ENCODE assay signal across 8 cellular contexts in the genomic region with DNA sequence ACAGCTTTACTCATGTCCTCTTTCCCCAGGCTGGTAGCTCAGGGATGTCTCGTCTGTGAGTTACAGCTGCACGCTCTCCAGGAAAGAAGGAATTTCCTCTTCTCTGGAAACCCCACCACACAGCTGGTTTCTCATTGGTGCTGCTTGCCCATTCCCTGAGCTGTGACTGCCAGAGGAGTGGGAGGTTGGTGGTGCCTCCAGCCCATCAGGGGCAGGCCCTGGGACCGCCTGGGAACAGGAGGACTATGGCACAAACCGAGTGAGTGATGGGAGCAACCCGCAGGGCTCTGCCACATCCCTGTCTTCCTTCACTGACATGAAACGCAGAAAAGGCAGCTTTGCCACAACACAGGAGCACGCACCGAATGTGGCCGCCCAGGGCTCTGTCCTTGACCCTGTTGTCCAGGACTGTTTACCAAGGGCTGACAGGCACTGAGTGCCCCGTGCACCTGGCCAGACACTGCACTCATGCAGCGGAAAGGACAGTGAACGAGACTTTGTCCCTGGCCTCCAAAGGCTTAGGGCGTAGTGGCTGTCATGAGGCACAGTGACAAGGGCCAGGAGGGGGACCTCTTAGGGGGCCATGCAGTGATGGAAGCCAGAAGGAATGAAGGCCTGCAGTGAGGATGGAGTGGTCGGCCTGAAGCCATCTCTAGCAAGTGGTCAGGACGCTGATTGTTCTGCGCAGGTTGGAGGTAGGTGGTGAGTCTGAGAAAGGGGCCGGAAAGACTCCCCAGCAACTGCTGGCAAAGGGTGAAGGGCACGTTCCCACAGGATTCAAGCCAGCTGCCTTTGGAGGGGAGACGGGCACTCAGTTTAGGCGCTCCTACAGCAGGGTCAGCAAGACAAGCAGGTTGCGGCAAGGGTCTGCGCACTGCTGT. TPM values are rescaled to one million over a fixed set of nuclear protein-coding genes. Genes with fewer than 3 reads are reported as not detected.
A peak's percentile ranks its signal among the peaks of the same experiment; 100 is the strongest.
DNase-seq lines count a peak whose midpoint lies in the region; ATAC-seq and TF ChIP-seq lines count a peak whose summit lies in the region.

No MANE protein-coding gene starts in this region.

- no peak for ATAC-seq in activated naive CD8-positive, alpha-beta T cell treated with anti-CD3 and anti-CD28 coated beads, Interleukin-2, amount 50 U/mL, for 24 hours
- ATAC-seq in upper lobe of right lung: no peak

- H3K9ac ChIP-seq in liver (ENCODE audit: low read depth in 1 of 2, low read length in 2 of 2): peak overlapping the region; percentile 75 to 82

- peaks cover 60% of the 10 kb centered on the region for H3K4me1 Mint-ChIP-seq in activated naive CD8-positive, alpha-beta T cell treated with anti-CD3 and anti-CD28 coated beads, Interleukin-2, amount 50 U/mL, for 24 hours

- peaks cover 7% of the 10 kb centered on the region for H3K4me1 ChIP-seq in cardiac muscle cell (ENCODE audit: low read depth)
- peaks cover 0 to 40% of the 10 kb centered on the region in 2 donors for H3K4me1 ChIP-seq in right atrium auricular region
- peaks cover 4 to 64% (median 54%) of the 10 kb centered on the region in 4 donors for H3K4me1 ChIP-seq in liver (ENCODE audit: control insufficient read depth in 4 of 4, insufficient read depth in 4 of 4, low read length in 3 of 4)
- H3K4me1 ChIP-seq in upper lobe of right lung: peaks cover 25% of the 10 kb centered on the region

- DNase-seq in cardiac muscle cell (ENCODE audit: low read depth in 1 of 2, low spot score in 1 of 2) (no peak), right atrium auricular region (ENCODE audit: low spot score) (no peak), upper lobe of right lung (no peak), GM20000 (ENCODE audit: low spot score) (no peak), NCI-H2196 treated with DMSO at 0.1 percent for 48 hours (lab: John Stamatoyannopoulos, UW; ENCODE audit: unreplicated experiment) (no peak), NCI-H1436 treated with DMSO at 0.1 percent for 48 hours (lab: John Stamatoyannopoulos, UW) (no peak)
- DNase-seq in activated naive CD8-positive, alpha-beta T cell treated with anti-CD3 and anti-CD28 coated beads, Interleukin-2, amount 50 U/mL, for 24 hours: no peak

- peaks cover 68% of the 10 kb centered on the region for H3K36me3 Mint-ChIP-seq in activated naive CD8-positive, alpha-beta T cell treated with anti-CD3 and anti-CD28 coated beads, Interleukin-2, amount 50 U/mL, for 24 hours (ENCODE audit: low read depth)

- H3K9me3 ChIP-seq in cardiac muscle cell (ENCODE audit: low read depth): no peaks in the 10 kb centered on the region
- no peaks in the 10 kb centered on the region for H3K9me3 ChIP-seq in right atrium auricular region
- no peaks in the 10 kb centered on the region for H3K9me3 ChIP-seq in liver (ENCODE audit: control insufficient read depth in 4 of 4, low read length in 3 of 4)
- H3K9me3 ChIP-seq in upper lobe of right lung: no peaks in the 10 kb centered on the region

- H3K27ac ChIP-seq in cardiac muscle cell (peak overlapping the region; percentile 66), right atrium auricular region (no peak overlapping the region), liver (ENCODE audit: low read depth in 1 of 2, low read length in 2 of 2) (peak overlapping the region; percentile 75 to 83), upper lobe of right lung (peak overlapping the region; percentile 94)

- H3K4me3 ChIP-seq in cardiac muscle cell (peak overlapping the region; percentile 91), right atrium auricular region (peak overlapping the region in 1 of 2 donors; percentile 99), liver (ENCODE audit: low read depth in 1 of 3, low read length in 3 of 3) (peak overlapping the region; percentile 92 to 99 (median 93)), upper lobe of right lung (peak overlapping the region; percentile 99)

- WGBS in liver: 42% methylated on average over 22 of the region's 22 CpGs

- no peaks in the 10 kb centered on the region for H3K27me3 ChIP-seq in cardiac muscle cell
- no peaks in the 10 kb centered on the region for H3K27me3 ChIP-seq in right atrium auricular region
- H3K27me3 ChIP-seq in liver (ENCODE audit: control insufficient read depth in 4 of 4, insufficient read depth in 4 of 4, low read length in 3 of 4): no peaks in the 10 kb centered on the region
- H3K27me3 ChIP-seq in upper lobe of right lung: no peaks in the 10 kb centered on the region

- peaks cover 40% of the 10 kb centered on the region for H3K36me3 ChIP-seq in cardiac muscle cell
- H3K36me3 ChIP-seq in right atrium auricular region: peaks cover 65% of the 10 kb centered on the region
- peaks cover 6 to 28% (median 20%) of the 10 kb centered on the region in 4 donors for H3K36me3 ChIP-seq in liver (ENCODE audit: control insufficient read depth in 4 of 4, insufficient read depth in 3 of 4, low read depth in 1 of 4, low read length in 3 of 4)
- peaks cover 68% of the 10 kb centered on the region for H3K36me3 ChIP-seq in upper lobe of right lung

- TF ChIP-seq CTCF in cardiac muscle cell (IDR thresholded peaks at IDR 0.05; ENCODE audit: low read depth, low read length): no peak
- TF ChIP-seq CTCF in right atrium auricular region (IDR thresholded peaks at IDR 0.05): no peak
- no peak for TF ChIP-seq CTCF in liver (IDR thresholded peaks at IDR 0.05; ENCODE audit: low read depth, low read length, missing input control)
- no peak for TF ChIP-seq CTCF in upper lobe of right lung (IDR thresholded peaks at IDR 0.05)
- no peak for TF ChIP-seq CTCF in GM20000 (IDR thresholded peaks at IDR 0.05; ENCODE audit: extremely low read depth, missing control alignments)

- intact Hi-C loops in upper lobe of right lung (cut with DNase I): no loop called here

- TF ChIP-seq RAD21 in liver (IDR thresholded peaks at IDR 0.05): peak; percentile 48 to 49

- H3K9me3 Mint-ChIP-seq in activated naive CD8-positive, alpha-beta T cell treated with anti-CD3 and anti-CD28 coated beads, Interleukin-2, amount 50 U/mL, for 24 hours: no peaks in the 10 kb centered on the region

- H3K27me3 Mint-ChIP-seq in activated naive CD8-positive, alpha-beta T cell treated with anti-CD3 and anti-CD28 coated beads, Interleukin-2, amount 50 U/mL, for 24 hours: no peaks in the 10 kb centered on the region

- peak overlapping the region; percentile 95 for H3K4me3 Mint-ChIP-seq in activated naive CD8-positive, alpha-beta T cell treated with anti-CD3 and anti-CD28 coated beads, Interleukin-2, amount 50 U/mL, for 24 hours

- H3K27ac Mint-ChIP-seq in activated naive CD8-positive, alpha-beta T cell treated with anti-CD3 and anti-CD28 coated beads, Interleukin-2, amount 50 U/mL, for 24 hours: peak overlapping the region; percentile 89

TF ChIP-seq in liver, 16 proteins besides CTCF, POLR2A, EP300 and RAD21 (continues in another document):
- TF ChIP-seq, protein P1, sequence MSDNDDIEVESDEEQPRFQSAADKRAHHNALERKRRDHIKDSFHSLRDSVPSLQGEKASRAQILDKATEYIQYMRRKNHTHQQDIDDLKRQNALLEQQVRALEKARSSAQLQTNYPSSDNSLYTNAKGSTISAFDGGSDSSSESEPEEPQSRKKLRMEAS (IDR thresholded peaks at IDR 0.05): peak; percentile 96
- TF ChIP-seq FOXA2 (IDR thresholded peaks at IDR 0.05) (peak; percentile 92), FOXA1 (IDR thresholded peaks at IDR 0.05) (peak; percentile 91), YY1 (IDR thresholded peaks at IDR 0.05) (peak; percentile 79), REST (IDR thresholded peaks at IDR 0.05) (peak; percentile 61)

RNA-seq across cellular contexts. Expression of gene CCNL2, which starts 1.7 kb away (rescaled TPM):
- total RNA-seq in cardiac muscle cell (183 and 230 TPM in 2 replicates), right atrium auricular region (10 to 100 TPM; 41.6 to 44.2 TPM), liver (100 to 1,000 TPM in 1 of 2 donors, 10 to 100 TPM in 1; 47.3 to 170 TPM), upper lobe of right lung (165 TPM)
- polyA plus RNA-seq in cardiac muscle cell (283 and 301 TPM in 2 replicates), liver (100 to 1,000 TPM in 1 of 2 donors, 10 to 100 TPM in 1; 46.4 to 160 TPM)

RNA-seq across cellular contexts. Expression of gene MRPL20, which starts 6.3 kb away (rescaled TPM):
- 97.6 and 168 TPM in 2 replicates for total RNA-seq in cardiac muscle cell
- polyA plus RNA-seq in cardiac muscle cell: 204 and 255 TPM in 2 replicates
- total RNA-seq in right atrium auricular region: 100 to 1,000 TPM; 160 to 218 TPM
- 10 to 100 TPM; 47.8 to 47.9 TPM for total RNA-seq in liver
- 100 to 1,000 TPM; 100 to 170 TPM for polyA plus RNA-seq in liver
- 80.7 TPM for total RNA-seq in upper lobe of right lung

RNA-seq across cellular contexts. Expression of gene ANKRD65, which starts 20.3 kb away (rescaled TPM):
- total RNA-seq in cardiac muscle cell (0.49 and 0.60 TPM in 2 replicates), right atrium auricular region (1 to 10 TPM; 2.2 to 2.4 TPM), liver (under 1 TPM; 0.14 to 0.17 TPM), upper lobe of right lung (21.5 TPM)
- polyA plus RNA-seq in cardiac muscle cell (0.32 and 2.0 TPM in 2 replicates), liver (under 1 TPM; 0.30 to 0.31 TPM)

RNA-seq across cellular contexts. Expression of gene AURKAIP1, which starts 25.8 kb away (rescaled TPM):
- total RNA-seq in cardiac muscle cell: 235 and 301 TPM in 2 replicates
- 252 and 305 TPM in 2 replicates for polyA plus RNA-seq in cardiac muscle cell
- 100 to 1,000 TPM; 155 to 159 TPM for total RNA-seq in right atrium auricular region
- total RNA-seq in liver: 10 to 100 TPM; 38.4 to 52.6 TPM
- polyA plus RNA-seq in liver: 100 to 1,000 TPM; 143 to 175 TPM
- total RNA-seq in upper lobe of right lung: 92.1 TPM

RNA-seq across cellular contexts. Expression of gene VWA1, which starts 34.7 kb away (rescaled TPM):
- 31.5 and 40.4 TPM in 2 replicates for total RNA-seq in cardiac muscle cell
- 31.5 and 48.1 TPM in 2 replicates for polyA plus RNA-seq in cardiac muscle cell
- 10 to 100 TPM; 13.0 to 15.2 TPM for total RNA-seq in right atrium auricular region
- 10 to 100 TPM; 22.8 to 41.6 TPM for total RNA-seq in liver
- polyA plus RNA-seq in liver: 10 to 100 TPM; 18.3 to 81.3 TPM
- total RNA-seq in upper lobe of right lung: 87.4 TPM

Comparison
In these comparisons a context has a peak if more than half of its experiments do, and no peak if none do; other contexts are left out.
1. H3K27ac ChIP-seq: peak in cardiac muscle cell (single experiment), liver (2 of 2) and upper lobe of right lung (single experiment); none in right atrium auricular region (0 of 2).